Comparison of ENCODE assay signal across 9 cellular contexts in genomic region chr5:90161399-90161798, GRCh38.
DNase-seq lines count a peak whose midpoint lies in the region; ATAC-seq, FAIRE-seq and TF ChIP-seq lines count a peak whose summit lies in the region.
"Had no signal": no experiment of that assay in that cellular context is flagged by ENCODE, and none has a peak within 500 bp of the region (broad histone marks: within the 10 kb centered on the region; RNA-seq: fewer than 3 reads in every experiment).

No MANE protein-coding gene starts in this region.

- H3K4me1 Mint-ChIP-seq in H9 = peaks cover 25% of the 10 kb centered on the region in 2 experiments
- H3K4me1 Mint-ChIP-seq in immature natural killer cell = no peaks in the 10 kb centered on the region

- H3K4me3 Mint-ChIP-seq in H9 (no peak overlapping the region), immature natural killer cell (no peak overlapping the region)

- no peaks in the 10 kb centered on the region for H3K9me3 Mint-ChIP-seq in H9
- peaks cover 0 to 3% (median 0%) of the 10 kb centered on the region in 6 donors for H3K9me3 Mint-ChIP-seq in immature natural killer cell

- H3K4me1 ChIP-seq in H9 (ENCODE audit: insufficient read depth, low read length) (no peaks in the 10 kb centered on the region; the same call in 1 of the 2 replicates), SJCRH30 (no peaks in the 10 kb centered on the region), tibial artery (peaks cover 0 to 21% (median 0%) of the 10 kb centered on the region in 4 donors), colonic mucosa (no peaks in the 10 kb centered on the region)

- TF ChIP-seq CTCF in D721Med (IDR thresholded peaks at IDR 0.05; ENCODE audit: insufficient read depth, missing control alignments) (peak; percentile 26), H9 (conservative IDR thresholded peaks at IDR 0.05) (peak; percentile 66; the same call in 2 of the 3 replicates), tibial artery (IDR thresholded peaks at IDR 0.05) (no peak), colonic mucosa (IDR thresholded peaks at IDR 0.05) (no peak)

- no peak overlapping the region for H3K4me2 ChIP-seq in H9 (ENCODE audit: insufficient read depth, insufficient read length, low read length)

- H3K4me3 ChIP-seq in SJCRH30 (no peak overlapping the region), tibial artery (no peak overlapping the region), colonic mucosa (no peak overlapping the region)

- H3K9me3 ChIP-seq in H9 (ENCODE audit: control insufficient read depth, low read depth, low read length) (no peaks in the 10 kb centered on the region), SJCRH30 (replicated peaks) (no peaks in the 10 kb centered on the region), tibial artery (no peaks in the 10 kb centered on the region), colonic mucosa (no peaks in the 10 kb centered on the region)

- DNase-seq in D721Med (ENCODE audit: insufficient read length, low spot score) (no peak), H9 (peak; percentile 72), SJCRH30 (peak; percentile 45 to 59), left ventricle myocardium superior (peak; percentile 45), tibial artery (peak; percentile 28 to 68), immature natural killer cell (no peak), colonic mucosa (no peak), NCI-H2171 (lab: John Stamatoyannopoulos, UW) (no peak)

- H2BK20ac ChIP-seq in H9 (ENCODE audit: low read depth, low read length, poor library complexity, severe bottlenecking) = no peak overlapping the region

- H2BK15ac ChIP-seq in H9 (ENCODE audit: low read depth, low read length) = no peak overlapping the region

- no peak overlapping the region for H2BK12ac ChIP-seq in H9 (ENCODE audit: insufficient read length, low read depth, low read length)

- H3K14ac ChIP-seq in H9 (ENCODE audit: insufficient read depth, low read length) = no peak overlapping the region

- no peaks in the 10 kb centered on the region for H4K20me1 ChIP-seq in H9 (ENCODE audit: control insufficient read depth, insufficient read depth, insufficient read length)

- no peak overlapping the region for H2BK5ac ChIP-seq in H9 (ENCODE audit: insufficient read length, low read length)

- H3K23ac ChIP-seq in H9 (ENCODE audit: insufficient read length, low read depth, low read length) = no peak overlapping the region

- no peaks in the 10 kb centered on the region for H3K23me2 ChIP-seq in H9 (ENCODE audit: insufficient read length, low read depth, low read length, poor library complexity, severe bottlenecking)

- H2AFZ ChIP-seq in H9 (ENCODE audit: low read length) = no peak overlapping the region

- H3K9ac ChIP-seq in H9 (ENCODE audit: extremely low read depth, insufficient read length, low read length) = no peak overlapping the region
- no peak overlapping the region for H3K9ac ChIP-seq in colonic mucosa (ENCODE audit: low read depth in 2 of 2, low read length in 2 of 2)

- no peak overlapping the region for H2BK120ac ChIP-seq in H9 (ENCODE audit: low read depth, low read length, poor library complexity, severe bottlenecking)

- no CpG with 5 or more reads among the region's 4 CpGs for WGBS in H9 (ENCODE audit: extremely low coverage, insufficient read length, low lambda C conversion rate)

- H3K36me3 Mint-ChIP-seq in H9 (ENCODE audit: insufficient read depth in 1 of 3, low read depth in 3 of 3) = no peaks in the 10 kb centered on the region
- H3K36me3 Mint-ChIP-seq in immature natural killer cell = no peaks in the 10 kb centered on the region

- no peak for FAIRE-seq in D721Med (lab: Jason Lieb, UNC)
- FAIRE-seq: colon had no signal

- H3K27ac ChIP-seq in H9 (ENCODE audit: insufficient read length, low read depth, low read length) (no peak overlapping the region), SJCRH30 (no peak overlapping the region), tibial artery (no peak overlapping the region), colonic mucosa (no peak overlapping the region)

- no peak overlapping the region for H2AK5ac ChIP-seq in H9 (ENCODE audit: insufficient read length, low read length)

- no peak overlapping the region for H3T11ph ChIP-seq in H9 (ENCODE audit: low read length)

- no peak overlapping the region for H3K4ac ChIP-seq in H9 (ENCODE audit: low read depth, low read length)

- no peak overlapping the region for H4K91ac ChIP-seq in H9 (ENCODE audit: insufficient read length, low read depth, low read length)

- ATAC-seq in left ventricle myocardium superior = peak; percentile 74

- no peak overlapping the region for H3K18ac ChIP-seq in H9 (ENCODE audit: insufficient read length, low read depth, low read length)

- H3K79me1 ChIP-seq in H9 (ENCODE audit: insufficient read depth, low read depth, low read length, poor library complexity, severe bottlenecking) = no peaks in the 10 kb centered on the region

- H3K36me3 ChIP-seq in SJCRH30 = no peaks in the 10 kb centered on the region
- no peaks in the 10 kb centered on the region for H3K36me3 ChIP-seq in tibial artery
- H3K36me3 ChIP-seq in colonic mucosa = no peaks in the 10 kb centered on the region

- H3K27me3 ChIP-seq in H9 (ENCODE audit: insufficient read depth, low read length) = no peaks in the 10 kb centered on the region; the same call in 1 of the 2 replicates
- no peaks in the 10 kb centered on the region for H3K27me3 ChIP-seq in SJCRH30
- no peaks in the 10 kb centered on the region for H3K27me3 ChIP-seq in tibial artery
- H3K27me3 ChIP-seq in colonic mucosa = no peaks in the 10 kb centered on the region

- no peaks in the 10 kb centered on the region for H3K79me2 ChIP-seq in H9 (ENCODE audit: insufficient read depth, low read length)

- H3K27ac Mint-ChIP-seq in H9 = no peak overlapping the region
- no peak overlapping the region for H3K27ac Mint-ChIP-seq in immature natural killer cell

- H4K8ac ChIP-seq in H9 (replicated peaks; ENCODE audit: insufficient read length, low read depth, low read length) = no peak overlapping the region

- H4K5ac ChIP-seq in H9 (ENCODE audit: insufficient read length, low read depth, low read length) = no peak overlapping the region

- no peak overlapping the region for H3K56ac ChIP-seq in H9 (ENCODE audit: insufficient read length, low read depth, low read length)

- intact Hi-C loops in left ventricle myocardium superior (cut with micrococcal nuclease) = no loop called here
- intact Hi-C loops in tibial artery (cut with DNase I; ENCODE audit: low total_unique reads) = no loop called here
- intact Hi-C loops in colonic mucosa (cut with DNase I) = no loop called here

- H3K27me3 Mint-ChIP-seq in H9 (ENCODE audit: low read depth) (no peaks in the 10 kb centered on the region), immature natural killer cell (ENCODE audit: low read depth in 3 of 3) (no peaks in the 10 kb centered on the region)

Comparison
In these comparisons a context has a peak if more than half of its experiments do, and no peak if none do; other contexts are left out.
1. DNase-seq: peak in H9 (single experiment), SJCRH30 (2 of 2), left ventricle myocardium superior (single experiment) and tibial artery (2 of 2); none in D721Med (single experiment), immature natural killer cell (0 of 3), colonic mucosa (single experiment) and NCI-H2171 (single experiment).
2. CTCF ChIP-seq: peak in D721Med (single experiment) and H9 (single experiment); none in tibial artery (0 of 2) and colonic mucosa (single experiment).